ENCODE assay signal across 1 cellular context in the genomic region with DNA sequence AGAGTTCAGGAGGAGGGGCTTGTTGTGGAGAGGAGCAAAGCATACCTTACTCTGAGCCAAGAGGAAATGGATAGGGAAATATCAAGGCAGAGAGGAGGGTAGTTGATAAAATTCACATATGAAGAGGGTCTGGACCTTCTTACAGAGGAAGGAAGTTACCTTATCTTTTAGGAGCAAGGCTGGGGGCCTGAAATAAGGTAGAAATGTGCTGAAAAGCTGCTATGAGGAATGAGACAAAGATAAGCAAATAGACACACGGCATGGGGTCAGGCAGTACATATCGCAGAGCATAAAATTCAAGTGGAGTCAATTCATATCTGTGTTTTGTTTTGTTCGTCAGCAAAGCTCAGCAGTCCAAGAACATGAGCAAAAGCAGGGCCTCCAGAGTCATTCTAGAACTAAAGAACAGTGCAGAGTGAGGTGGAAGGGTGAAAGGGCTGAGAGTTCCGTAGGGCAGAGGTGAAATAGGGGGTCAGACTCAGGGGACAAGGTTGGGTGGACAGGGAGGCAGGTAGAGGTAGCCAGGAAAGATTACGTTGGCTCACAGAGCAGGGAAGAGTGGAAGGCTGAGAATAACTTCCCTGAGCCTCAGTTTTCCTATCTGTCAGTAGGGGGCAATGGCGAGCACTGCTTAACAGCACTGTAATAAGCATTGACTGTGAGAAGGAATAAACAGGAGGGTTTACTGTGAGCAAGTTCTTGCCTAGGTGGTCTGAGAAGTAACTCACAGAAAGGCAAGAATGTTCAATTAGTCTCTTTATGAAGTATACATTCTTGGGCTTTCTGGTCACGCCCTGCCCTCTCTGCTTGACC.
TF ChIP-seq lines count a peak whose summit lies in the region.

No MANE protein-coding gene starts in this region.

TF ChIP-seq in K562, 482 proteins besides CTCF, POLR2A, EP300 and RAD21 (continued from another document and continues in another):
- TF ChIP-seq, protein P1, sequence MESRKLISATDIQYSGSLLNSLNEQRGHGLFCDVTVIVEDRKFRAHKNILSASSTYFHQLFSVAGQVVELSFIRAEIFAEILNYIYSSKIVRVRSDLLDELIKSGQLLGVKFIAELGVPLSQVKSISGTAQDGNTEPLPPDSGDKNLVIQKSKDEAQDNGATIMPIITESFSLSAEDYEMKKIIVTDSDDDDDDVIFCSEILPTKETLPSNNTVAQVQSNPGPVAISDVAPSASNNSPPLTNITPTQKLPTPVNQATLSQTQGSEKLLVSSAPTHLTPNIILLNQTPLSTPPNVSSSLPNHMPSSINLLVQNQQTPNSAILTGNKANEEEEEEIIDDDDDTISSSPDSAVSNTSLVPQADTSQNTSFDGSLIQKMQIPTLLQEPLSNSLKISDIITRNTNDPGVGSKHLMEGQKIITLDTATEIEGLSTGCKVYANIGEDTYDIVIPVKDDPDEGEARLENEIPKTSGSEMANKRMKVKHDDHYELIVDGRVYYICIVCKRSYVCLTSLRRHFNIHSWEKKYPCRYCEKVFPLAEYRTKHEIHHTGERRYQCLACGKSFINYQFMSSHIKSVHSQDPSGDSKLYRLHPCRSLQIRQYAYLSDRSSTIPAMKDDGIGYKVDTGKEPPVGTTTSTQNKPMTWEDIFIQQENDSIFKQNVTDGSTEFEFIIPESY (CRISPR knock-in tag; IDR thresholded peaks at IDR 0.05): no peak
- TF ChIP-seq MAFK (IDR thresholded peaks at IDR 0.05; ENCODE audit: low read length): no peak
- 0 out of 2 replicates have a peak, but pooled peaks have one; percentile 31 for TF ChIP-seq GATAD2A (IDR thresholded peaks at IDR 0.05)
- TF ChIP-seq, protein P2, sequence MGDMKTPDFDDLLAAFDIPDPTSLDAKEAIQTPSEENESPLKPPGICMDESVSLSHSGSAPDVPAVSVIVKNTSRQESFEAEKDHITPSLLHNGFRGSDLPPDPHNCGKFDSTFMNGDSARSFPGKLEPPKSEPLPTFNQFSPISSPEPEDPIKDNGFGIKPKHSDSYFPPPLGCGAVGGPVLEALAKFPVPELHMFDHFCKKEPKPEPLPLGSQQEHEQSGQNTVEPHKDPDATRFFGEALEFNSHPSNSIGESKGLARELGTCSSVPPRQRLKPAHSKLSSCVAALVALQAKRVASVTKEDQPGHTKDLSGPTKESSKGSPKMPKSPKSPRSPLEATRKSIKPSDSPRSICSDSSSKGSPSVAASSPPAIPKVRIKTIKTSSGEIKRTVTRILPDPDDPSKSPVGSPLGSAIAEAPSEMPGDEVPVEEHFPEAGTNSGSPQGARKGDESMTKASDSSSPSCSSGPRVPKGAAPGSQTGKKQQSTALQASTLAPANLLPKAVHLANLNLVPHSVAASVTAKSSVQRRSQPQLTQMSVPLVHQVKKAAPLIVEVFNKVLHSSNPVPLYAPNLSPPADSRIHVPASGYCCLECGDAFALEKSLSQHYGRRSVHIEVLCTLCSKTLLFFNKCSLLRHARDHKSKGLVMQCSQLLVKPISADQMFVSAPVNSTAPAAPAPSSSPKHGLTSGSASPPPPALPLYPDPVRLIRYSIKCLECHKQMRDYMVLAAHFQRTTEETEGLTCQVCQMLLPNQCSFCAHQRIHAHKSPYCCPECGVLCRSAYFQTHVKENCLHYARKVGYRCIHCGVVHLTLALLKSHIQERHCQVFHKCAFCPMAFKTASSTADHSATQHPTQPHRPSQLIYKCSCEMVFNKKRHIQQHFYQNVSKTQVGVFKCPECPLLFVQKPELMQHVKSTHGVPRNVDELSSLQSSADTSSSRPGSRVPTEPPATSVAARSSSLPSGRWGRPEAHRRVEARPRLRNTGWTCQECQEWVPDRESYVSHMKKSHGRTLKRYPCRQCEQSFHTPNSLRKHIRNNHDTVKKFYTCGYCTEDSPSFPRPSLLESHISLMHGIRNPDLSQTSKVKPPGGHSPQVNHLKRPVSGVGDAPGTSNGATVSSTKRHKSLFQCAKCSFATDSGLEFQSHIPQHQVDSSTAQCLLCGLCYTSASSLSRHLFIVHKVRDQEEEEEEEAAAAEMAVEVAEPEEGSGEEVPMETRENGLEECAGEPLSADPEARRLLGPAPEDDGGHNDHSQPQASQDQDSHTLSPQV (IDR thresholded peaks at IDR 0.05): peak; percentile 35; the same call in 1 of the 2 replicates
- TF ChIP-seq ZNF12 (CRISPR knock-in tag; IDR thresholded peaks at IDR 0.05): peak; percentile 96
- TF ChIP-seq RHOXF2B (CRISPR knock-in tag; conservative IDR thresholded peaks at IDR 0.05): no peak
- peak; percentile 75 for TF ChIP-seq TCF3 (CRISPR knock-in tag; IDR thresholded peaks at IDR 0.05)
- no peak; the same call in 1 of the 2 replicates for TF ChIP-seq NCOA1 (IDR thresholded peaks at IDR 0.05; ENCODE audit: low read depth)
- TF ChIP-seq, protein P3, sequence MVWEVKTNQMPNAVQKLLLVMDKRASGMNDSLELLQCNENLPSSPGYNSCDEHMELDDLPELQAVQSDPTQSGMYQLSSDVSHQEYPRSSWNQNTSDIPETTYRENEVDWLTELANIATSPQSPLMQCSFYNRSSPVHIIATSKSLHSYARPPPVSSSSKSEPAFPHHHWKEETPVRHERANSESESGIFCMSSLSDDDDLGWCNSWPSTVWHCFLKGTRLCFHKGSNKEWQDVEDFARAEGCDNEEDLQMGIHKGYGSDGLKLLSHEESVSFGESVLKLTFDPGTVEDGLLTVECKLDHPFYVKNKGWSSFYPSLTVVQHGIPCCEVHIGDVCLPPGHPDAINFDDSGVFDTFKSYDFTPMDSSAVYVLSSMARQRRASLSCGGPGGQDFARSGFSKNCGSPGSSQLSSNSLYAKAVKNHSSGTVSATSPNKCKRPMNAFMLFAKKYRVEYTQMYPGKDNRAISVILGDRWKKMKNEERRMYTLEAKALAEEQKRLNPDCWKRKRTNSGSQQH (CRISPR knock-in tag; IDR thresholded peaks at IDR 0.05): 0 out of 2 replicates have a peak, but pooled peaks have one; percentile 9
- 0 out of 2 replicates have a peak, but pooled peaks have one; percentile 5 for TF ChIP-seq BHLHE40 (IDR thresholded peaks at IDR 0.05; ENCODE audit: low read length)
- no peak for TF ChIP-seq STAG1 (CRISPR knock-in tag; IDR thresholded peaks at IDR 0.05; ENCODE audit: borderline replicate concordance)
- peak; percentile 93 for TF ChIP-seq CBFA2T3 (IDR thresholded peaks at IDR 0.05)
- peak; percentile 50; the same call in 1 of the 2 replicates for TF ChIP-seq SPI1 (IDR thresholded peaks at IDR 0.05; ENCODE audit: borderline replicate concordance, low read depth, low read length)
- TF ChIP-seq ARNT (IDR thresholded peaks at IDR 0.05): peak in 1 of 2 experiments; percentile 67; a peak in 2 of 4 replicates
- peak; percentile 57; the same call in 1 of the 2 replicates for TF ChIP-seq KLF16 (IDR thresholded peaks at IDR 0.05)
- TF ChIP-seq, protein P4, sequence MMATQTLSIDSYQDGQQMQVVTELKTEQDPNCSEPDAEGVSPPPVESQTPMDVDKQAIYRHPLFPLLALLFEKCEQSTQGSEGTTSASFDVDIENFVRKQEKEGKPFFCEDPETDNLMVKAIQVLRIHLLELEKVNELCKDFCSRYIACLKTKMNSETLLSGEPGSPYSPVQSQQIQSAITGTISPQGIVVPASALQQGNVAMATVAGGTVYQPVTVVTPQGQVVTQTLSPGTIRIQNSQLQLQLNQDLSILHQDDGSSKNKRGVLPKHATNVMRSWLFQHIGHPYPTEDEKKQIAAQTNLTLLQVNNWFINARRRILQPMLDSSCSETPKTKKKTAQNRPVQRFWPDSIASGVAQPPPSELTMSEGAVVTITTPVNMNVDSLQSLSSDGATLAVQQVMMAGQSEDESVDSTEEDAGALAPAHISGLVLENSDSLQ (IDR thresholded peaks at IDR 0.05): 0 out of 2 replicates have a peak, but pooled peaks have one; percentile 11
- TF ChIP-seq, protein P5, sequence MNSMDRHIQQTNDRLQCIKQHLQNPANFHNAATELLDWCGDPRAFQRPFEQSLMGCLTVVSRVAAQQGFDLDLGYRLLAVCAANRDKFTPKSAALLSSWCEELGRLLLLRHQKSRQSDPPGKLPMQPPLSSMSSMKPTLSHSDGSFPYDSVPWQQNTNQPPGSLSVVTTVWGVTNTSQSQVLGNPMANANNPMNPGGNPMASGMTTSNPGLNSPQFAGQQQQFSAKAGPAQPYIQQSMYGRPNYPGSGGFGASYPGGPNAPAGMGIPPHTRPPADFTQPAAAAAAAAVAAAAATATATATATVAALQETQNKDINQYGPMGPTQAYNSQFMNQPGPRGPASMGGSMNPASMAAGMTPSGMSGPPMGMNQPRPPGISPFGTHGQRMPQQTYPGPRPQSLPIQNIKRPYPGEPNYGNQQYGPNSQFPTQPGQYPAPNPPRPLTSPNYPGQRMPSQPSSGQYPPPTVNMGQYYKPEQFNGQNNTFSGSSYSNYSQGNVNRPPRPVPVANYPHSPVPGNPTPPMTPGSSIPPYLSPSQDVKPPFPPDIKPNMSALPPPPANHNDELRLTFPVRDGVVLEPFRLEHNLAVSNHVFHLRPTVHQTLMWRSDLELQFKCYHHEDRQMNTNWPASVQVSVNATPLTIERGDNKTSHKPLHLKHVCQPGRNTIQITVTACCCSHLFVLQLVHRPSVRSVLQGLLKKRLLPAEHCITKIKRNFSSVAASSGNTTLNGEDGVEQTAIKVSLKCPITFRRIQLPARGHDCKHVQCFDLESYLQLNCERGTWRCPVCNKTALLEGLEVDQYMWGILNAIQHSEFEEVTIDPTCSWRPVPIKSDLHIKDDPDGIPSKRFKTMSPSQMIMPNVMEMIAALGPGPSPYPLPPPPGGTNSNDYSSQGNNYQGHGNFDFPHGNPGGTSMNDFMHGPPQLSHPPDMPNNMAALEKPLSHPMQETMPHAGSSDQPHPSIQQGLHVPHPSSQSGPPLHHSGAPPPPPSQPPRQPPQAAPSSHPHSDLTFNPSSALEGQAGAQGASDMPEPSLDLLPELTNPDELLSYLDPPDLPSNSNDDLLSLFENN (IDR thresholded peaks at IDR 0.05; ENCODE audit: low read depth in 2 of 2, low read length in 2 of 2): 0 out of 4 replicates have a peak, but pooled peaks of 1 of the 2 experiments have one; percentile 26
- TF ChIP-seq FOXK2 (conservative IDR thresholded peaks at IDR 0.05 in 1 of 2, IDR thresholded peaks at IDR 0.05 in 1 of 2; ENCODE audit: low read depth in 2 of 2): peak; percentile 12 to 39; a peak in 2 of 4 replicates
- peak; percentile 48; the same call in 1 of the 2 replicates for TF ChIP-seq STAT5A (IDR thresholded peaks at IDR 0.05; ENCODE audit: borderline replicate concordance, low read length)
- TF ChIP-seq MTA2 (IDR thresholded peaks at IDR 0.05; ENCODE audit: low read depth): 0 out of 2 replicates have a peak, but pooled peaks have one; percentile 10
- 0 out of 2 replicates have a peak, but pooled peaks have one; percentile 40 for TF ChIP-seq SMC3 (conservative IDR thresholded peaks at IDR 0.05; ENCODE audit: insufficient read depth, low read depth, low read length)
- TF ChIP-seq GATA2 (CRISPR knock-in tag; IDR thresholded peaks at IDR 0.05): 0 out of 2 replicates have a peak, but pooled peaks have one; percentile 7
- TF ChIP-seq, protein P6, sequence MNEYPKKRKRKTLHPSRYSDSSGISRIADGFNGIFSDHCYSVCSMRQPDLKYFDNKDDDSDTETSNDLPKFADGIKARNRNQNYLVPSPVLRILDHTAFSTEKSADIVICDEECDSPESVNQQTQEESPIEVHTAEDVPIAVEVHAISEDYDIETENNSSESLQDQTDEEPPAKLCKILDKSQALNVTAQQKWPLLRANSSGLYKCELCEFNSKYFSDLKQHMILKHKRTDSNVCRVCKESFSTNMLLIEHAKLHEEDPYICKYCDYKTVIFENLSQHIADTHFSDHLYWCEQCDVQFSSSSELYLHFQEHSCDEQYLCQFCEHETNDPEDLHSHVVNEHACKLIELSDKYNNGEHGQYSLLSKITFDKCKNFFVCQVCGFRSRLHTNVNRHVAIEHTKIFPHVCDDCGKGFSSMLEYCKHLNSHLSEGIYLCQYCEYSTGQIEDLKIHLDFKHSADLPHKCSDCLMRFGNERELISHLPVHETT (CRISPR knock-in tag; conservative IDR thresholded peaks at IDR 0.05 in 1 of 2, IDR thresholded peaks at IDR 0.05 in 1 of 2): no peak
- TF ChIP-seq, protein P7, sequence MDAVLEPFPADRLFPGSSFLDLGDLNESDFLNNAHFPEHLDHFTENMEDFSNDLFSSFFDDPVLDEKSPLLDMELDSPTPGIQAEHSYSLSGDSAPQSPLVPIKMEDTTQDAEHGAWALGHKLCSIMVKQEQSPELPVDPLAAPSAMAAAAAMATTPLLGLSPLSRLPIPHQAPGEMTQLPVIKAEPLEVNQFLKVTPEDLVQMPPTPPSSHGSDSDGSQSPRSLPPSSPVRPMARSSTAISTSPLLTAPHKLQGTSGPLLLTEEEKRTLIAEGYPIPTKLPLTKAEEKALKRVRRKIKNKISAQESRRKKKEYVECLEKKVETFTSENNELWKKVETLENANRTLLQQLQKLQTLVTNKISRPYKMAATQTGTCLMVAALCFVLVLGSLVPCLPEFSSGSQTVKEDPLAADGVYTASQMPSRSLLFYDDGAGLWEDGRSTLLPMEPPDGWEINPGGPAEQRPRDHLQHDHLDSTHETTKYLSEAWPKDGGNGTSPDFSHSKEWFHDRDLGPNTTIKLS (IDR thresholded peaks at IDR 0.05; ENCODE audit: borderline replicate concordance, low read depth): 0 out of 2 replicates have a peak, but pooled peaks have one; percentile 27
- TF ChIP-seq MCM2 (IDR thresholded peaks at IDR 0.05; ENCODE audit: low read depth): no peak
- no peak for TF ChIP-seq CBX8 (IDR thresholded peaks at IDR 0.05; ENCODE audit: borderline replicate concordance, extremely low read depth, low read depth, low read length, poor library complexity, severe bottlenecking)
- no peak for TF ChIP-seq C11orf30 (IDR thresholded peaks at IDR 0.05; ENCODE audit: low read depth)
- TF ChIP-seq ETV6 (IDR thresholded peaks at IDR 0.05; ENCODE audit: borderline replicate concordance in 1 of 2, low read depth in 2 of 2, low read length in 1 of 2): peak in 1 of 2 experiments; percentile 75; a peak in 1 of 4 replicates
- no peak for TF ChIP-seq ETV6 (CRISPR knock-in tag; IDR thresholded peaks at IDR 0.05; ENCODE audit: borderline replicate concordance)
- no peak for TF ChIP-seq TCF7 (IDR thresholded peaks at IDR 0.05; ENCODE audit: borderline replicate concordance)
- TF ChIP-seq ASH1L (IDR thresholded peaks at IDR 0.05; ENCODE audit: borderline replicate concordance, low read depth, partially characterized antibody): no peak
- peak; percentile 76; the same call in 1 of the 2 replicates for TF ChIP-seq DPF2 (IDR thresholded peaks at IDR 0.05)
- TF ChIP-seq NELFE (IDR thresholded peaks at IDR 0.05; ENCODE audit: insufficient read depth, insufficient read length): no peak
- peak; percentile 73; the same call in 1 of the 2 replicates for TF ChIP-seq LARP7 (IDR thresholded peaks at IDR 0.05)
- TF ChIP-seq NBN (IDR thresholded peaks at IDR 0.05; ENCODE audit: low read depth): peak; percentile 76
- TF ChIP-seq, protein P8, sequence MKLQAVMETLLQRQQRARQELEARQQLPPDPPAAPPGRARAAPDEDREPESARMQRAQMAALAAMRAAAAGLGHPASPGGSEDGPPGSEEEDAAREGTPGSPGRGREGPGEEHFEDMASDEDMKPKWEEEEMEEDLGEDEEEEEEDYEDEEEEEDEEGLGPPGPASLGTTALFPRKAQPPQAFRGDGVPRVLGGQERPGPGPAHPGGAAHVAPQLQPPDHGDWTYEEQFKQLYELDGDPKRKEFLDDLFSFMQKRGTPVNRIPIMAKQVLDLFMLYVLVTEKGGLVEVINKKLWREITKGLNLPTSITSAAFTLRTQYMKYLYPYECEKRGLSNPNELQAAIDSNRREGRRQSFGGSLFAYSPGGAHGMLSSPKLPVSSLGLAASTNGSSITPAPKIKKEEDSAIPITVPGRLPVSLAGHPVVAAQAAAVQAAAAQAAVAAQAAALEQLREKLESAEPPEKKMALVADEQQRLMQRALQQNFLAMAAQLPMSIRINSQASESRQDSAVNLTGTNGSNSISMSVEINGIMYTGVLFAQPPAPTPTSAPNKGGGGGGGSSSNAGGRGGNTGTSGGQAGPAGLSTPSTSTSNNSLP (IDR thresholded peaks at IDR 0.05; ENCODE audit: borderline replicate concordance, low read depth, low read length): peak; percentile 15; the same call in 1 of the 2 replicates
- TF ChIP-seq NCOR1 (IDR thresholded peaks at IDR 0.05): peak; percentile 84
- no peak for TF ChIP-seq THRAP3 (IDR thresholded peaks at IDR 0.05; ENCODE audit: borderline replicate concordance)
